Comparison of ENCODE assay signal across 1 cellular context in genomic region chr6:32854376-32855178, GRCh38.
TF ChIP-seq lines count a peak whose summit lies in the region.

No MANE protein-coding gene starts in this region.

TF ChIP-seq in HepG2, 621 proteins besides CTCF, POLR2A, EP300 and RAD21 (continued from another document):
- TF ChIP-seq ZHX1 (CRISPR knock-in tag; IDR thresholded peaks at IDR 0.05; ENCODE audit: low read depth) (no peak), SIX4 (CRISPR knock-in tag; IDR thresholded peaks at IDR 0.05) (no peak), JDP2 (CRISPR knock-in tag; IDR thresholded peaks at IDR 0.05; ENCODE audit: borderline replicate concordance) (no peak), XRCC5 (optimal IDR thresholded peaks at IDR 0.05; ENCODE audit: low read length) (peak; percentile 46), CREM (IDR thresholded peaks at IDR 0.05) (no peak), CREM (CRISPR knock-in tag; IDR thresholded peaks at IDR 0.05) (no peak), ONECUT2 (CRISPR knock-in tag; IDR thresholded peaks at IDR 0.05) (no peak), SOX6 (IDR thresholded peaks at IDR 0.05) (no peak), SOX6 (CRISPR knock-in tag; IDR thresholded peaks at IDR 0.05) (0 out of 2 replicates have a peak, but pooled peaks have one; percentile 14), KLF12 (CRISPR knock-in tag; IDR thresholded peaks at IDR 0.05; ENCODE audit: borderline replicate concordance) (no peak), NONO (IDR thresholded peaks at IDR 0.05) (no peak), NONO (CRISPR knock-in tag; conservative IDR thresholded peaks at IDR 0.05) (no peak; the same call in 1 of the 2 replicates), STAT6 (CRISPR knock-in tag; IDR thresholded peaks at IDR 0.05; ENCODE audit: borderline replicate concordance) (no peak), ZBTB49 (CRISPR knock-in tag; IDR thresholded peaks at IDR 0.05; ENCODE audit: borderline replicate concordance) (no peak), WIZ (CRISPR knock-in tag; IDR thresholded peaks at IDR 0.05) (0 out of 2 replicates have a peak, but pooled peaks have one; percentile 13), ZNF777 (CRISPR knock-in tag; IDR thresholded peaks at IDR 0.05) (no peak), SAP130 (CRISPR knock-in tag; IDR thresholded peaks at IDR 0.05; ENCODE audit: low read depth) (peak; percentile 2; the same call in 1 of the 2 replicates), SIN3A (IDR thresholded peaks at IDR 0.05; ENCODE audit: borderline replicate concordance, low read depth, low read length) (peak; percentile 7; the same call in 1 of the 2 replicates), HOXA5 (CRISPR knock-in tag; IDR thresholded peaks at IDR 0.05) (no peak), ZNF800 (CRISPR knock-in tag; IDR thresholded peaks at IDR 0.05) (no peak), ZEB1 (IDR thresholded peaks at IDR 0.05; ENCODE audit: insufficient replicate concordance, low read depth) (no peak), RNF219 (CRISPR knock-in tag; IDR thresholded peaks at IDR 0.05) (0 out of 2 replicates have a peak, but pooled peaks have one; percentile 2), TAF15 (IDR thresholded peaks at IDR 0.05; ENCODE audit: low read depth, low read length, poor library complexity, severe bottlenecking) (no peak), ZNF615 (CRISPR knock-in tag; IDR thresholded peaks at IDR 0.05; ENCODE audit: borderline replicate concordance) (no peak), AGO2 (optimal IDR thresholded peaks at IDR 0.05; ENCODE audit: low read depth, low read length) (no peak), THAP7 (CRISPR knock-in tag; IDR thresholded peaks at IDR 0.05) (no peak), HOXA3 (CRISPR knock-in tag; IDR thresholded peaks at IDR 0.05) (no peak), SNAPC4 (CRISPR knock-in tag; IDR thresholded peaks at IDR 0.05) (no peak)
